In genomic region chr6:90003941-90004340, GRCh38 we compare ENCODE assay signal across 24 cellular contexts.
DNase-seq lines count a peak whose midpoint lies in the region; ATAC-seq and TF ChIP-seq lines count a peak whose summit lies in the region.
"Had no signal": no experiment of that assay in that cellular context is flagged by ENCODE, and none has a peak within 500 bp of the region (broad histone marks: within the 10 kb centered on the region; RNA-seq: fewer than 3 reads in every experiment).

No MANE protein-coding gene starts in this region.

- no peaks in the 10 kb centered on the region for H4K20me1 ChIP-seq in IMR-90 (ENCODE audit: insufficient read depth, low read length)

- POLR2A ChIA-PET in AG04449 (lab: Yijun Ruan, JAX) (no interaction called here), IMR-90 (lab: Charles Lee; ENCODE audit: unreplicated experiment) (no interaction called here)

- peak; percentile 44 for ATAC-seq in IMR-90 (ENCODE audit: low read depth)
- peak; percentile 59 for ATAC-seq in left colon
- no peak for ATAC-seq in GM18909 (IDR thresholded peaks at IDR 0.05; ENCODE audit: poor library complexity, unreplicated experiment)
- ATAC-seq in HG02610 (IDR thresholded peaks at IDR 0.05; ENCODE audit: unreplicated experiment): no peak
- ATAC-seq: activated CD4-positive, alpha-beta T cell treated with anti-CD3 and anti-CD28 coated beads for 36 hours; activated T-cell treated with anti-CD3 and anti-CD28 coated beads, Interleukin-2, amount 50 U/mL, for 4 hours had no signal

- H3K79me1 ChIP-seq in IMR-90 (ENCODE audit: low read depth in 1 of 2, low read length in 2 of 2): no peaks in the 10 kb centered on the region

- no peak overlapping the region for H2BK120ac ChIP-seq in IMR-90 (ENCODE audit: low read depth, low read length)

- H3K9me1 ChIP-seq in IMR-90 (ENCODE audit: insufficient read depth, low read length): peaks cover 11% of the 10 kb centered on the region

- intact Hi-C loops in IMR-90 (cut with micrococcal nuclease): no loop called here
- intact Hi-C loops in left colon (cut with DNase I, micrococcal nuclease): no loop called here

- TF ChIP-seq POLR2A in IMR-90 (IDR thresholded peaks at IDR 0.05; ENCODE audit: low read depth, low read length): no peak

- peak overlapping the region; percentile 72; the same call in 1 of the 2 replicates for H3K18ac ChIP-seq in IMR-90 (ENCODE audit: low read depth, low read length)

- H3K4me1 ChIP-seq in IMR-90 (ENCODE audit: control insufficient read depth, insufficient read depth, low read length): peaks cover 11% of the 10 kb centered on the region
- H3K4me1 ChIP-seq: BLaER1 had no signal

- H3K14ac ChIP-seq in IMR-90 (replicated peaks; ENCODE audit: low read depth, low read length): 0 out of 2 replicates have a peak overlapping the region, but pooled peaks have one; percentile 31

- H3K9ac ChIP-seq in IMR-90 (ENCODE audit: low read depth, low read length): no peak overlapping the region
- H3K9ac ChIP-seq: BLaER1, neural progenitor cell had no signal

- H3K4ac ChIP-seq in IMR-90 (ENCODE audit: low read depth, low read length): no peak overlapping the region

- no peak overlapping the region; the same call in 1 of the 2 replicates for H2AK5ac ChIP-seq in IMR-90 (ENCODE audit: low read depth, low read length)

- dilution Hi-C loops in IMR-90 (cut with HindIII; ENCODE audit: low sequenced_read_pairs, unreplicated experiment): no loop called here

- no TSS peak for BruUV-seq in IMR-90 (replicated peaks; lab: Mats Ljungman, UMichigan)

- no peak overlapping the region for H3K56ac ChIP-seq in IMR-90 (ENCODE audit: extremely low read depth, insufficient read depth, low read length)

- CTCF ChIA-PET in AG04449 (lab: Yijun Ruan, JAX): no interaction called here
- CTCF ChIA-PET in IMR-90 (lab: Yijun Ruan, JAX): interaction anchor here (0.8 kb wide), 1 partner anchor 14 kb away, joined by 3 read pairs; no protein-coding TSS in a partner anchor

- H2BK5ac ChIP-seq in IMR-90 (ENCODE audit: low read depth, low read length, poor library complexity, severe bottlenecking): no peak overlapping the region

- H3K27me3 ChIP-seq in IMR-90 (ENCODE audit: control insufficient read depth, insufficient read depth, low read length): no peaks in the 10 kb centered on the region
- H3K27me3 ChIP-seq: BLaER1, hepatocyte, neural progenitor cell, upper lobe of left lung had no signal

- no peak for TF ChIP-seq RAD21 in IMR-90 (IDR thresholded peaks at IDR 0.05; ENCODE audit: low read length)

- no peak overlapping the region for H3K23ac ChIP-seq in IMR-90 (ENCODE audit: low read depth, low read length)

- H3K36me3 ChIP-seq in IMR-90 (ENCODE audit: control insufficient read depth, insufficient read depth, low read length): no peaks in the 10 kb centered on the region
- H3K36me3 ChIP-seq: neural progenitor cell, upper lobe of left lung had no signal

- no peak overlapping the region for H2AFZ ChIP-seq in IMR-90 (replicated peaks; ENCODE audit: low read length, poor library complexity)
- H2AFZ ChIP-seq: hepatocyte, neural progenitor cell had no signal

- H4K5ac ChIP-seq in IMR-90 (ENCODE audit: low read depth, low read length): no peak overlapping the region; the same call in 1 of the 2 replicates

- peak; percentile 34 for DNase-seq in AG04449 (ENCODE audit: low read depth, low spot score)
- DNase-seq in IMR-90: peak; percentile 18
- DNase-seq in astrocyte of the cerebellum (ENCODE audit: low read depth): peak; percentile 32
- DNase-seq in left colon: no peak
- no peak for DNase-seq in ureter (ENCODE audit: low spot score)
- DNase-seq in Kasumi-1 (lab: John Stamatoyannopoulos, UW): no peak
- DNase-seq: activated naive CD4-positive, alpha-beta T cell; activated T-cell treated with anti-CD3 and anti-CD28 coated beads, Interleukin-2, amount 50 U/mL, for 4 hours; amygdala; COR-L47; DMS79; H7; KG1; NCI-H524; NK-92 treated with Interleukin-12 subunit alpha and Interleukin-12 subunit beta, amount 100 ng/mL, for 24 hours; stimulated activated CD8-positive, alpha-beta memory T cell treated with anti-CD3 and anti-CD28 coated beads, Interleukin-4, amount 100 ng/mL, for 48 hours; T-helper 2 cell; upper lobe of left lung had no signal

- H2AK9ac ChIP-seq in IMR-90 (replicated peaks; ENCODE audit: low read depth, low read length, poor library complexity): no peak overlapping the region

- H2BK20ac ChIP-seq in IMR-90 (ENCODE audit: low read depth, low read length): no peak overlapping the region

- TF ChIP-seq CTCF in AG04449 (IDR thresholded peaks at IDR 0.05; ENCODE audit: insufficient read depth, low read length, missing control alignments) (no peak), IMR-90 (conservative IDR thresholded peaks at IDR 0.05; ENCODE audit: low read depth, low read length) (no peak), astrocyte of the cerebellum (IDR thresholded peaks at IDR 0.05; ENCODE audit: low read depth, low read length, missing control alignments) (no peak)

- no peaks in the 10 kb centered on the region for H3K9me3 ChIP-seq in IMR-90 (ENCODE audit: control insufficient read depth, insufficient read depth, low read length)
- H3K9me3 ChIP-seq: BLaER1, upper lobe of left lung had no signal

- no peak overlapping the region for H3K4me3 ChIP-seq in AG04449 (ENCODE audit: low read depth, low read length)
- no peak overlapping the region for H3K4me3 ChIP-seq in IMR-90 (ENCODE audit: insufficient read depth, low read depth, low read length)
- H3K4me3 ChIP-seq in astrocyte of the cerebellum (ENCODE audit: low read depth, low read length): no peak overlapping the region
- H3K4me3 ChIP-seq: BLaER1, hepatocyte, neural progenitor cell, upper lobe of left lung had no signal

- in situ Hi-C loops in IMR-90 (cut with MboI; ENCODE audit: low sequenced_read_pairs) (no loop called here), astrocyte of the cerebellum (cut with HindIII; ENCODE audit: low sequenced_read_pairs) (no loop called here)

- no peak overlapping the region for H2BK15ac ChIP-seq in IMR-90 (ENCODE audit: low read depth, low read length)

- H4K91ac ChIP-seq in IMR-90 (ENCODE audit: insufficient read depth, low read depth, low read length): no peak overlapping the region; the same call in 1 of the 2 replicates

- H3K27ac ChIP-seq in IMR-90 (ENCODE audit: insufficient read depth, low read length): no peak overlapping the region
- H3K27ac ChIP-seq: BLaER1, hepatocyte, neural progenitor cell, upper lobe of left lung had no signal

- H4K8ac ChIP-seq in IMR-90 (ENCODE audit: low read depth in 2 of 2, low read length in 2 of 2): no peak overlapping the region

- WGBS in IMR-90 (ENCODE audit: extremely low coverage in 2 of 2, insufficient read length in 1 of 2), 2 experiments: 83% methylated on average over 1 of the region's 2 CpGs; no CpG with 5 or more reads in 1 of the 2 experiments

- H3K4me2 ChIP-seq in IMR-90 (ENCODE audit: low read depth, low read length): no peak overlapping the region
- H3K4me2 ChIP-seq: BLaER1, hepatocyte, neural progenitor cell had no signal

TF ChIP-seq in IMR-90, 13 proteins besides CTCF, POLR2A, EP300 and RAD21:
- TF ChIP-seq CHD1 (IDR thresholded peaks at IDR 0.05; ENCODE audit: low read depth, low read length): no peak
- TF ChIP-seq MXI1 (IDR thresholded peaks at IDR 0.05; ENCODE audit: borderline replicate concordance, low read depth, low read length): no peak
- TF ChIP-seq NFE2L2 (IDR thresholded peaks at IDR 0.05; ENCODE audit: low read depth, low read length): no peak
- TF ChIP-seq FOS (IDR thresholded peaks at IDR 0.05; ENCODE audit: low read depth, low read length): no peak
- TF ChIP-seq SMC3 (IDR thresholded peaks at IDR 0.05; ENCODE audit: low read depth, low read length): no peak
- TF ChIP-seq MAFK (IDR thresholded peaks at IDR 0.05; ENCODE audit: low read depth, low read length): no peak
- no peak for TF ChIP-seq BHLHE40 (IDR thresholded peaks at IDR 0.05; ENCODE audit: low read depth, low read length)
- TF ChIP-seq, protein P1, sequence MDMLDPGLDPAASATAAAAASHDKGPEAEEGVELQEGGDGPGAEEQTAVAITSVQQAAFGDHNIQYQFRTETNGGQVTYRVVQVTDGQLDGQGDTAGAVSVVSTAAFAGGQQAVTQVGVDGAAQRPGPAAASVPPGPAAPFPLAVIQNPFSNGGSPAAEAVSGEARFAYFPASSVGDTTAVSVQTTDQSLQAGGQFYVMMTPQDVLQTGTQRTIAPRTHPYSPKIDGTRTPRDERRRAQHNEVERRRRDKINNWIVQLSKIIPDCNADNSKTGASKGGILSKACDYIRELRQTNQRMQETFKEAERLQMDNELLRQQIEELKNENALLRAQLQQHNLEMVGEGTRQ (IDR thresholded peaks at IDR 0.05; ENCODE audit: low read depth, low read length): no peak
- TF ChIP-seq, protein P2, sequence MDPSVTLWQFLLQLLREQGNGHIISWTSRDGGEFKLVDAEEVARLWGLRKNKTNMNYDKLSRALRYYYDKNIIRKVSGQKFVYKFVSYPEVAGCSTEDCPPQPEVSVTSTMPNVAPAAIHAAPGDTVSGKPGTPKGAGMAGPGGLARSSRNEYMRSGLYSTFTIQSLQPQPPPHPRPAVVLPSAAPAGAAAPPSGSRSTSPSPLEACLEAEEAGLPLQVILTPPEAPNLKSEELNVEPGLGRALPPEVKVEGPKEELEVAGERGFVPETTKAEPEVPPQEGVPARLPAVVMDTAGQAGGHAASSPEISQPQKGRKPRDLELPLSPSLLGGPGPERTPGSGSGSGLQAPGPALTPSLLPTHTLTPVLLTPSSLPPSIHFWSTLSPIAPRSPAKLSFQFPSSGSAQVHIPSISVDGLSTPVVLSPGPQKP (IDR thresholded peaks at IDR 0.05; ENCODE audit: borderline replicate concordance, low read depth, low read length): no peak
- TF ChIP-seq MAZ (IDR thresholded peaks at IDR 0.05; ENCODE audit: borderline replicate concordance, low read depth, low read length): no peak
- no peak for TF ChIP-seq RFX5 (IDR thresholded peaks at IDR 0.05; ENCODE audit: low read depth, low read length)
- TF ChIP-seq CEBPB (IDR thresholded peaks at IDR 0.05; ENCODE audit: low read depth, low read length): no peak
- no peak for TF ChIP-seq RCOR1 (IDR thresholded peaks at IDR 0.05; ENCODE audit: insufficient replicate concordance, low read length)

Comparison
In these comparisons a context has a peak if more than half of its experiments do, and no peak if none do; other contexts are left out.
1. DNase-seq: peak in AG04449 (single experiment), IMR-90 (single experiment) and astrocyte of the cerebellum (single experiment); none in left colon (0 of 2), ureter (single experiment) and Kasumi-1 (0 of 2).
2. ATAC-seq: peak in IMR-90 (single experiment) and left colon (single experiment); none in GM18909 (single experiment) and HG02610 (single experiment).